Comparison of ENCODE assay signal across 7 cellular contexts in the genomic region with DNA sequence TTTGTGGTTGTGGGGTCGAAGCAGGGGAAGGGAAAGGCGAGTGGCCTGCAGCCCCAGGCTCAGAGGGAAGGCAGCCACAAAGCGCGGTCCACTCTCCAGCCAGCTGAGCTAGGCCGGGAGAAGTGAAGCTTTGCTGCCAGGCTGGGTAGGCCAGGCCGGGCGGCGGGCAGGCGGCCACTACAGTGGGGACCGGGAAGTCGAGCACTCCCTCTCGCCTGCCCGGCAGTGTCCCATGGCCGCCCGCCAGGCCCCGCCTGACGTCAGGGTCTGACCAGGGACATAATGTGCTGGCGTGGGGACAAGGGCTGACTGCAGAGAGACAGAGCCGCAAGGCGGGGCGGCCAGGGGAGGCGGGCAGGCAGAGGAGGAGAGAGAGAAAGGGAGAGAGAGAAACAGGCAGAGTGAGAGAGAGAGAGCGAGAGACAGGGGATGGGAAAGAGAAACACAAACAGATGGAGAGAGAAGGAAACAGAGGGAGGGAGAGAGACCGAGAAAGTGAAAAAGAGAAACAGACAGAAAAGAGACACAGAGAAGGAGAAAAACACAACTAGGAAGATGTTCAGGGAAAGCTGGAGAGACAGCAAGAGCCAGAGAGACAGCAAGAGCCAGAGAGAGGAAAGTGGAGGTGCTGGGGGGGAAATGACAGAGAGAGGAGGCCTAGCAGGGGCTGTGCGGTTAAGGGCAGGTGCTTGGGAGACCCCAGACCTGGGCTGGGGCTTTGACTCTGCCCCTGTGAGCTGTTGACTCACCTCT.
DNase-seq lines count a peak whose midpoint lies in the region; ATAC-seq and TF ChIP-seq lines count a peak whose summit lies in the region.

No MANE protein-coding gene starts in this region.

- peak overlapping the region; percentile 61 for H3K27ac Mint-ChIP-seq in endodermal cell

- peaks cover 9% of the 10 kb centered on the region for H3K27me3 Mint-ChIP-seq in endodermal cell (ENCODE audit: insufficient read depth)

- no peak overlapping the region for H3K9ac ChIP-seq in endodermal cell (ENCODE audit: extremely low read depth, low read length, poor library complexity, severe bottlenecking)

- no peaks in the 10 kb centered on the region for H3K36me3 Mint-ChIP-seq in endodermal cell (ENCODE audit: low read depth)

- H3K4me1 ChIP-seq in endodermal cell (ENCODE audit: control insufficient read depth, insufficient read depth, low read length) (peaks cover 12% of the 10 kb centered on the region), upper lobe of right lung (peaks cover 42% of the 10 kb centered on the region)

- WGBS in endodermal cell (ENCODE audit: insufficient coverage in 1 of 2, insufficient read length in 1 of 2), 2 experiments = 79 to 86% methylated on average over 15 to 25 of the region's 25 CpGs

- H3K27me3 ChIP-seq in endodermal cell (ENCODE audit: control insufficient read depth, insufficient read depth, low read length, poor library complexity, severe bottlenecking) = no peaks in the 10 kb centered on the region
- H3K27me3 ChIP-seq in upper lobe of right lung = no peaks in the 10 kb centered on the region

- peaks cover 21% of the 10 kb centered on the region for H3K9me3 Mint-ChIP-seq in endodermal cell

- H3K4me3 ChIP-seq in endodermal cell (ENCODE audit: low read length) = no peak overlapping the region
- no peak overlapping the region for H3K4me3 ChIP-seq in upper lobe of right lung

- H3K27ac ChIP-seq in endodermal cell (ENCODE audit: low read depth, low read length) (peak overlapping the region; percentile 36), upper lobe of right lung (peak overlapping the region; percentile 98)

- H3K36me3 ChIP-seq in endodermal cell (ENCODE audit: control insufficient read depth, insufficient read depth, low read length) (no peaks in the 10 kb centered on the region), upper lobe of right lung (no peaks in the 10 kb centered on the region)

- intact Hi-C loops in upper lobe of right lung (cut with DNase I) = no loop called here

- peaks cover 31% of the 10 kb centered on the region for H3K4me1 Mint-ChIP-seq in endodermal cell

- DNase-seq in endodermal cell (peak; percentile 77), midbrain (lab: John Stamatoyannopoulos, UW) (peak; percentile 97), upper lobe of right lung (peak; percentile 99)
- no peak for DNase-seq in stimulated activated CD4-positive, alpha-beta T cell treated with anti-CD3 and anti-CD28 coated beads, Interleukin-15, amount 100 ng/mL, for 24 hours

- ATAC-seq in upper lobe of right lung (peak; percentile 92), HG03159 (IDR thresholded peaks at IDR 0.05; ENCODE audit: unreplicated experiment) (no peak), HG02623 (IDR thresholded peaks at IDR 0.05; ENCODE audit: unreplicated experiment) (no peak)

- H3K4me3 Mint-ChIP-seq in endodermal cell = no peak overlapping the region

- peaks cover 12% of the 10 kb centered on the region for H3K9me3 ChIP-seq in endodermal cell (ENCODE audit: control insufficient read depth, low read length)
- H3K9me3 ChIP-seq in upper lobe of right lung = no peaks in the 10 kb centered on the region

- TF ChIP-seq CTCF in endodermal cell (conservative IDR thresholded peaks at IDR 0.05) = no peak
- no peak for TF ChIP-seq CTCF in upper lobe of right lung (IDR thresholded peaks at IDR 0.05)

TF ChIP-seq in PFSK-1, 5 proteins besides CTCF, POLR2A, EP300 and RAD21:
- TF ChIP-seq, protein P1, sequence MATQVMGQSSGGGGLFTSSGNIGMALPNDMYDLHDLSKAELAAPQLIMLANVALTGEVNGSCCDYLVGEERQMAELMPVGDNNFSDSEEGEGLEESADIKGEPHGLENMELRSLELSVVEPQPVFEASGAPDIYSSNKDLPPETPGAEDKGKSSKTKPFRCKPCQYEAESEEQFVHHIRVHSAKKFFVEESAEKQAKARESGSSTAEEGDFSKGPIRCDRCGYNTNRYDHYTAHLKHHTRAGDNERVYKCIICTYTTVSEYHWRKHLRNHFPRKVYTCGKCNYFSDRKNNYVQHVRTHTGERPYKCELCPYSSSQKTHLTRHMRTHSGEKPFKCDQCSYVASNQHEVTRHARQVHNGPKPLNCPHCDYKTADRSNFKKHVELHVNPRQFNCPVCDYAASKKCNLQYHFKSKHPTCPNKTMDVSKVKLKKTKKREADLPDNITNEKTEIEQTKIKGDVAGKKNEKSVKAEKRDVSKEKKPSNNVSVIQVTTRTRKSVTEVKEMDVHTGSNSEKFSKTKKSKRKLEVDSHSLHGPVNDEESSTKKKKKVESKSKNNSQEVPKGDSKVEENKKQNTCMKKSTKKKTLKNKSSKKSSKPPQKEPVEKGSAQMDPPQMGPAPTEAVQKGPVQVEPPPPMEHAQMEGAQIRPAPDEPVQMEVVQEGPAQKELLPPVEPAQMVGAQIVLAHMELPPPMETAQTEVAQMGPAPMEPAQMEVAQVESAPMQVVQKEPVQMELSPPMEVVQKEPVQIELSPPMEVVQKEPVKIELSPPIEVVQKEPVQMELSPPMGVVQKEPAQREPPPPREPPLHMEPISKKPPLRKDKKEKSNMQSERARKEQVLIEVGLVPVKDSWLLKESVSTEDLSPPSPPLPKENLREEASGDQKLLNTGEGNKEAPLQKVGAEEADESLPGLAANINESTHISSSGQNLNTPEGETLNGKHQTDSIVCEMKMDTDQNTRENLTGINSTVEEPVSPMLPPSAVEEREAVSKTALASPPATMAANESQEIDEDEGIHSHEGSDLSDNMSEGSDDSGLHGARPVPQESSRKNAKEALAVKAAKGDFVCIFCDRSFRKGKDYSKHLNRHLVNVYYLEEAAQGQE (IDR thresholded peaks at IDR 0.05; ENCODE audit: insufficient read depth in 1 of 2, low read depth in 2 of 2, low read length in 2 of 2) = peak in 1 of 2 experiments; percentile 10; a peak in 1 of 4 replicates
- TF ChIP-seq TAF1 (IDR thresholded peaks at IDR 0.05; ENCODE audit: borderline replicate concordance, insufficient read depth, low read length) = no peak
- peak; percentile 6 for TF ChIP-seq FOXP2 (optimal IDR thresholded peaks at IDR 0.05; ENCODE audit: borderline replicate concordance, extremely low read depth, extremely low read length, insufficient read depth)
- no peak for TF ChIP-seq SIN3A (IDR thresholded peaks at IDR 0.05; ENCODE audit: borderline replicate concordance, insufficient read depth, low read length)
- TF ChIP-seq POLR2AphosphoS5 (IDR thresholded peaks at IDR 0.05; ENCODE audit: low read depth, low read length) = no peak
